11 cellular contexts compared by ENCODE assay signal in the genomic region with DNA sequence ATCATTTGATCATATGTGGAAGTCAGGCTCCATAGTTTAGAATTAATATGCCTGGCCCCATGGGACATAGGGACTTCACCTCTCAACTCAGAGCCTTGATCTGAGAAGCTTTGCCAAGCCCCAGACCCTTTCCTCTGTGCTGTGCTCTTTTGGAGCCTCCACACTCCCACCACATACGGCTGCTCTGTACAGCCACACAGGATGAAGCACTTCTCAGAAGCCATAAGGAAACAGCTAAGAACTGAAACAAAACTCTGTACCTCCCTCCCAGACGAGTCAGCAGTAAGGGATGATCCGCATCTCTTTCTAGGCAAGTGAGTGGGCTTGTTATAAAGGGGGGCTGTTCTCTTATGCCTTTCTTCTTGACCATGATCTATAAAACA.
DNase-seq lines count a peak whose midpoint lies in the region; ATAC-seq and TF ChIP-seq lines count a peak whose summit lies in the region.
"Had no signal": no experiment of that assay in that cellular context is flagged by ENCODE, and none has a peak within 500 bp of the region (broad histone marks: within the 10 kb centered on the region; RNA-seq: fewer than 3 reads in every experiment).

No MANE protein-coding gene starts in this region.

- H3K27me3 ChIP-seq in PC-3 (ENCODE audit: low read length), result no peaks in the 10 kb centered on the region
- no peaks in the 10 kb centered on the region for H3K27me3 ChIP-seq in stomach smooth muscle (ENCODE audit: control insufficient read depth in 1 of 2, insufficient read depth in 2 of 2, low read length in 2 of 2)
- H3K27me3 ChIP-seq: BE2C had no signal

- intact Hi-C loops in PC-3 (cut with micrococcal nuclease), result no loop called here

- no peak for ATAC-seq in PC-3
- ATAC-seq in HG02973 (IDR thresholded peaks at IDR 0.05; ENCODE audit: unreplicated experiment), result no peak
- ATAC-seq in HG03039 (IDR thresholded peaks at IDR 0.05; ENCODE audit: unreplicated experiment), result no peak

- H3K9me3 ChIP-seq in PC-3 (ENCODE audit: low read length) (no peaks in the 10 kb centered on the region), stomach smooth muscle (ENCODE audit: control insufficient read depth in 2 of 2, low read length in 2 of 2) (peaks cover 0 to 2% of the 10 kb centered on the region in 2 donors)
- H3K9me3 ChIP-seq: BE2C had no signal

- H3K27ac ChIP-seq in PC-3 (ENCODE audit: low read length) (peak overlapping the region; percentile 19; the same call in 1 of the 2 replicates), epithelial cell of prostate (peak overlapping the region; percentile 95), stomach smooth muscle (ENCODE audit: low read length) (peak overlapping the region; percentile 38)

- peak; percentile 29 for DNase-seq in stimulated activated CD4-positive, alpha-beta T cell treated with anti-CD3 and anti-CD28 coated beads, Interleukin-15, amount 100 ng/mL, for 24 hours
- DNase-seq in stimulated activated CD4-positive, alpha-beta T cell treated with anti-CD3 and anti-CD28 coated beads, Interleukin-12 subunit alpha, Interleukin-12 subunit beta, amount 100 ng/mL, for 4 hours, result no peak
- DNase-seq in PC-3 (no peak), epithelial cell of prostate (ENCODE audit: low read depth, low spot score) (no peak), COR-L47 (lab: John Stamatoyannopoulos, UW) (no peak)
- DNase-seq: BE2C; NCI-H1694 treated with DMSO at 0.1 percent for 48 hours; stimulated activated CD8-positive, alpha-beta memory T cell treated with anti-CD3 and anti-CD28 coated beads, Interleukin-4, amount 100 ng/mL, for 48 hours had no signal

- H3K9ac ChIP-seq in PC-3 (ENCODE audit: low read length), result no peak overlapping the region
- no peak overlapping the region for H3K9ac ChIP-seq in stomach smooth muscle (ENCODE audit: low read length in 2 of 2)

- BruUV-seq in PC-3 (replicated peaks; lab: Mats Ljungman, UMichigan), result no TSS peak

- CTCF ChIA-PET in PC-3 (lab: Charles Lee), result no interaction called here

- POLR2A ChIA-PET in PC-3 (lab: Charles Lee; ENCODE audit: unreplicated experiment), result no interaction called here

- no peak overlapping the region for H2AFZ ChIP-seq in PC-3 (ENCODE audit: low read length)

- H3F3A ChIP-seq in PC-3 (ENCODE audit: low read length, unreplicated experiment), result peaks cover 2% of the 10 kb centered on the region

- H3K79me2 ChIP-seq in PC-3 (ENCODE audit: low read length), result peaks cover 91% of the 10 kb centered on the region

- H4K20me1 ChIP-seq in PC-3 (ENCODE audit: low read length), result no peaks in the 10 kb centered on the region

- H3K36me3 ChIP-seq in PC-3 (ENCODE audit: low read depth, low read length) (peaks cover 50% of the 10 kb centered on the region), stomach smooth muscle (ENCODE audit: control insufficient read depth in 2 of 2, insufficient read depth in 2 of 2, low read length in 2 of 2) (peaks cover 2 to 3% of the 10 kb centered on the region in 2 donors)
- H3K36me3 ChIP-seq: BE2C had no signal

- H3K4me3 ChIP-seq in PC-3 (ENCODE audit: low read length), result no peak overlapping the region
- H3K4me3 ChIP-seq in stomach smooth muscle (ENCODE audit: low read length in 2 of 2), result no peak overlapping the region

- no peak for TF ChIP-seq CTCF in PC-3 (conservative IDR thresholded peaks at IDR 0.05; ENCODE audit: low read depth, low read length)

- H3K4me2 ChIP-seq in PC-3 (ENCODE audit: low read length), result no peak overlapping the region

- H3K4me1 ChIP-seq in PC-3 (ENCODE audit: insufficient read depth, low read length) (peaks cover 64% of the 10 kb centered on the region), stomach smooth muscle (ENCODE audit: control insufficient read depth, insufficient read depth, low read length) (peaks cover 17% of the 10 kb centered on the region)
- H3K4me1 ChIP-seq: BE2C had no signal

- no peaks in the 10 kb centered on the region for H3K9me2 ChIP-seq in PC-3 (replicated peaks; ENCODE audit: low read length)

Comparison
In these comparisons a context has a peak if more than half of its experiments do, and no peak if none do; other contexts are left out.
1. H3K27ac ChIP-seq: peak in every context shown above with its lines; median percentile 95 in epithelial cell of prostate; 38 in stomach smooth muscle; 19 in PC-3.